In the genomic region with DNA sequence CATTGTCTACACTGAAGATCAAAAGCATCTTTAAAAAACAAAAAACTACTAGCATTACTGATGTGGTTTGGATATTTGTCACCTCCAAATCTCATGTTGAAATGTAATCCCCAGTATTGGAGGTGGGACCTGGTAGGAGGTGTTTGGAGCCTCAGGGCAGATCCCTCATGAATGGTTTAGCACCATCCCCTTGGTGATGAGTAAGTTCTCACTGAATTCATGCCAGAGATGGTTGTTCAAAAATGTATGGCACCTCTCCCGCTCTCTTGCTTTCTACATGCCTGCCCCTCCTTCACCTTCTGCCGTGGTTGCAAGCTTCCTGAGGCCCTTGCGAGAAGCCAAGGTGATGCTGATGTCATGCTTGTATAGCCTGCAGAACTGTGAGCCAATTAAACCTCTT, we compare ENCODE assay signal across 17 cellular contexts.
DNase-seq lines count a peak whose midpoint lies in the region; FAIRE-seq and TF ChIP-seq lines count a peak whose summit lies in the region.
"Had no signal": no experiment of that assay in that cellular context is flagged by ENCODE, and none has a peak within 500 bp of the region (broad histone marks: within the 10 kb centered on the region; RNA-seq: fewer than 3 reads in every experiment).

No MANE protein-coding gene starts in this region.

- no peaks in the 10 kb centered on the region for H3K79me2 ChIP-seq in mesendoderm (ENCODE audit: control insufficient read depth, insufficient read depth, low read length)

- peaks cover 6% of the 10 kb centered on the region for H3K9me3 Mint-ChIP-seq in activated naive CD4-positive, alpha-beta T cell treated with anti-CD3 and anti-CD28 coated beads for 36 hours

- H4K5ac ChIP-seq in mesendoderm (ENCODE audit: low read length): no peak overlapping the region

- no peak overlapping the region for H3K56ac ChIP-seq in mesendoderm (ENCODE audit: low read length)

- H3K4me3 ChIP-seq in bronchial epithelial cell (ENCODE audit: low read depth, low read length) (no peak overlapping the region), mesendoderm (ENCODE audit: low read length) (no peak overlapping the region)
- H3K4me3 ChIP-seq: BLaER1 treated with 17β-estradiol and CSF1 and Interleukin-3, amounts not matched to agents 10 nM and 100 nM; HAP-1 had no signal

- H3K18ac ChIP-seq in mesendoderm (ENCODE audit: low read length): no peak overlapping the region

- H3K27me3 Mint-ChIP-seq in activated naive CD4-positive, alpha-beta T cell treated with anti-CD3 and anti-CD28 coated beads for 36 hours (ENCODE audit: low read depth): peaks cover 12% of the 10 kb centered on the region

- intact Hi-C loops in activated naive CD4-positive, alpha-beta T cell treated with anti-CD3 and anti-CD28 coated beads for 36 hours (cut with micrococcal nuclease): loop anchor here (10.0 kb wide), 1 partner anchor 1303 kb away; no protein-coding TSS in a partner anchor

- no peak overlapping the region for H3K27ac ChIP-seq in mesendoderm (ENCODE audit: low read depth, low read length)
- H3K27ac ChIP-seq: BLaER1 treated with 17β-estradiol and CSF1 and Interleukin-3, amounts not matched to agents 10 nM and 100 nM had no signal

- CTCF ChIA-PET in activated naive CD4-positive, alpha-beta T cell treated with anti-CD3 and anti-CD28 coated beads for 36 hours (lab: Charles Lee): no interaction called here

- H3K27me3 ChIP-seq in bronchial epithelial cell (ENCODE audit: control insufficient read depth, insufficient read depth, low read length) (no peaks in the 10 kb centered on the region), mesendoderm (ENCODE audit: insufficient read depth, low read length, poor library complexity) (no peaks in the 10 kb centered on the region)
- H3K27me3 ChIP-seq: BLaER1 treated with 17β-estradiol and CSF1 and Interleukin-3, amounts not matched to agents 10 nM and 100 nM had no signal

- H2BK15ac ChIP-seq in mesendoderm (replicated peaks; ENCODE audit: low read depth): no peak overlapping the region

- no peaks in the 10 kb centered on the region for H3K4me1 ChIP-seq in mesendoderm (ENCODE audit: control insufficient read depth, low read depth, low read length)
- H3K4me1 ChIP-seq: BLaER1 treated with 17β-estradiol and CSF1 and Interleukin-3, amounts not matched to agents 10 nM and 100 nM; HAP-1 had no signal

- no peaks in the 10 kb centered on the region for H3K79me1 ChIP-seq in mesendoderm (ENCODE audit: low read length)

- no CpG with 5 or more reads among the region's 3 CpGs for WGBS in mesendoderm (ENCODE audit: extremely low coverage, insufficient coverage, low lambda C conversion rate)

- H3K27ac Mint-ChIP-seq in activated naive CD4-positive, alpha-beta T cell treated with anti-CD3 and anti-CD28 coated beads for 36 hours: no peak overlapping the region
- H3K27ac Mint-ChIP-seq: B cell; CD8-positive, alpha-beta T cell had no signal

- H2BK5ac ChIP-seq in mesendoderm (ENCODE audit: low read length): no peak overlapping the region

- no peak overlapping the region for H2AK5ac ChIP-seq in mesendoderm (ENCODE audit: low read length)

- H3K4me2 ChIP-seq in mesendoderm (ENCODE audit: low read length): no peak overlapping the region
- H3K4me2 ChIP-seq: BLaER1 treated with 17β-estradiol and CSF1 and Interleukin-3, amounts not matched to agents 10 nM and 100 nM had no signal

- H3K36me3 ChIP-seq in bronchial epithelial cell (ENCODE audit: control insufficient read depth, insufficient read depth, low read length) (no peaks in the 10 kb centered on the region), mesendoderm (ENCODE audit: control insufficient read depth, insufficient read depth, low read length) (no peaks in the 10 kb centered on the region)
- H3K36me3 ChIP-seq: BLaER1 treated with 17β-estradiol and CSF1 and Interleukin-3, amounts not matched to agents 10 nM and 100 nM; HAP-1 had no signal

- no peak overlapping the region for H3K23ac ChIP-seq in mesendoderm (ENCODE audit: low read length)

- no peak overlapping the region for H3K9ac ChIP-seq in mesendoderm (ENCODE audit: low read length)
- H3K9ac ChIP-seq: BLaER1 treated with 17β-estradiol and CSF1 and Interleukin-3, amounts not matched to agents 10 nM and 100 nM had no signal

- FAIRE-seq in bronchial epithelial cell (lab: Jason Lieb, UNC): no peak
- FAIRE-seq in HTR-8/SVneo (lab: Jason Lieb, UNC): no peak
- FAIRE-seq: GM19239 had no signal

- no peak overlapping the region for H4K8ac ChIP-seq in mesendoderm (ENCODE audit: low read depth, low read length)

- H2BK120ac ChIP-seq in mesendoderm (ENCODE audit: low read depth, low read length): no peak overlapping the region

- H3K4ac ChIP-seq in mesendoderm (ENCODE audit: low read depth, low read length): no peak overlapping the region

- H3K4me3 Mint-ChIP-seq in activated naive CD4-positive, alpha-beta T cell treated with anti-CD3 and anti-CD28 coated beads for 36 hours: no peak overlapping the region
- H3K4me3 Mint-ChIP-seq: B cell; CD8-positive, alpha-beta T cell had no signal

- H3K4me1 Mint-ChIP-seq in activated naive CD4-positive, alpha-beta T cell treated with anti-CD3 and anti-CD28 coated beads for 36 hours (ENCODE audit: low read depth): no peaks in the 10 kb centered on the region
- H3K4me1 Mint-ChIP-seq: B cell had no signal

- H3K36me3 Mint-ChIP-seq in activated naive CD4-positive, alpha-beta T cell treated with anti-CD3 and anti-CD28 coated beads for 36 hours (ENCODE audit: low read depth): no peaks in the 10 kb centered on the region
- H3K36me3 Mint-ChIP-seq: CD8-positive, alpha-beta T cell had no signal

- peak; percentile 7 for DNase-seq in activated naive CD4-positive, alpha-beta T cell treated with anti-CD3 and anti-CD28 coated beads for 36 hours
- DNase-seq in activated naive CD4-positive, alpha-beta T cell (lab: John Stamatoyannopoulos, UW): no peak
- peak; percentile 4 for DNase-seq in NCI-H69 (lab: John Stamatoyannopoulos, UW)
- DNase-seq in bronchial epithelial cell (ENCODE audit: low read depth): peak; percentile 35
- peak; percentile 19 for DNase-seq in mesendoderm
- DNase-seq in HTR-8/SVneo (ENCODE audit: insufficient read length, low spot score): no peak
- no peak for DNase-seq in NCI-H446 (lab: John Stamatoyannopoulos, UW)
- no peak for DNase-seq in AG08396 (ENCODE audit: low spot score)
- DNase-seq: 8988T; Calu3; CD8-positive, alpha-beta T cell; DMS79 treated with DMSO at 0.1 percent for 48 hours; GF-D8 had no signal

- no peak for TF ChIP-seq CTCF in bronchial epithelial cell (IDR thresholded peaks at IDR 0.05; ENCODE audit: insufficient read depth, low read length, severe bottlenecking)

Comparison
In these comparisons a context has a peak if more than half of its experiments do, and no peak if none do; other contexts are left out.
1. DNase-seq: peak in activated naive CD4-positive, alpha-beta T cell treated with anti-CD3 and anti-CD28 coated beads for 36 hours (single experiment), NCI-H69 (single experiment), bronchial epithelial cell (single experiment) and mesendoderm (single experiment); none in activated naive CD4-positive, alpha-beta T cell (0 of 4), HTR-8/SVneo (single experiment), NCI-H446 (0 of 2) and AG08396 (single experiment).